In genomic region chr17:39199986-39200879, GRCh38 we compare ENCODE assay signal across 8 cellular contexts. TPM values are rescaled to one million over a fixed set of nuclear protein-coding genes. Genes with fewer than 3 reads are reported as not detected.
DNase-seq lines count a peak whose midpoint lies in the region; ATAC-seq and TF ChIP-seq lines count a peak whose summit lies in the region.

Gene RPL19 (plus strand): TSS chr17:39200283. CDS start chr17:39200345, 62 bp downstream.

- H3K9me3 Mint-ChIP-seq in CD4-positive, CD25-positive, alpha-beta regulatory T cell: no peaks in the 10 kb centered on the region
- H3K9me3 Mint-ChIP-seq in activated CD8-positive, alpha-beta T cell treated with anti-CD3 and anti-CD28 coated beads, Interleukin-2, amount 10 ng/mL, durations not matched to agents 7 days and 5 days (ENCODE audit: insufficient read depth): no peaks in the 10 kb centered on the region

- H3K27me3 Mint-ChIP-seq in CD4-positive, CD25-positive, alpha-beta regulatory T cell: peaks cover 7% of the 10 kb centered on the region
- H3K27me3 Mint-ChIP-seq in activated CD8-positive, alpha-beta T cell treated with anti-CD3 and anti-CD28 coated beads, Interleukin-2, amount 10 ng/mL, durations not matched to agents 7 days and 5 days (ENCODE audit: low read depth): no peaks in the 10 kb centered on the region

- peak; percentile 82 to 95 (median 93) for DNase-seq in CD4-positive, CD25-positive, alpha-beta regulatory T cell
- DNase-seq in HS-5 (ENCODE audit: low read depth) (peak; percentile 88), NK-92 (lab: John Stamatoyannopoulos, UW; ENCODE audit: unreplicated experiment) (peak; percentile 16), lower lobe of right lung (peak; percentile 93)
- DNase-seq in activated CD8-positive, alpha-beta T cell treated with anti-CD3 and anti-CD28 coated beads, Interleukin-2, amount 10 ng/mL, durations not matched to agents 7 days and 5 days: peak; percentile 94
- DNase-seq in effector CD4-positive, alpha-beta T cell: peak; percentile 78
- peak; percentile 71 to 72 (median 72) for DNase-seq in stimulated activated CD4-positive, alpha-beta T cell treated with anti-CD3 and anti-CD28 coated beads, TNF-alpha, amount 100 ng/mL, for 1 hour (ENCODE audit: low read depth in 3 of 3, low spot score in 1 of 3)

- H3K4me3 Mint-ChIP-seq in CD4-positive, CD25-positive, alpha-beta regulatory T cell: peak within 1 kb of the TSS; percentile 89 to 97 (median 95)
- H3K4me3 Mint-ChIP-seq in activated CD8-positive, alpha-beta T cell treated with anti-CD3 and anti-CD28 coated beads, Interleukin-2, amount 10 ng/mL, durations not matched to agents 7 days and 5 days: peak within 1 kb of the TSS; percentile 99

- intact Hi-C loops in lower lobe of right lung (cut with DNase I): no loop called here

- ATAC-seq in CD4-positive, CD25-positive, alpha-beta regulatory T cell (ENCODE audit: low read depth in 2 of 2): peak; percentile 78 to 79
- peak; percentile 56 for ATAC-seq in GM19455 (IDR thresholded peaks at IDR 0.05; ENCODE audit: unreplicated experiment)
- ATAC-seq in activated CD8-positive, alpha-beta T cell treated with anti-CD3 and anti-CD28 coated beads, Interleukin-2, amount 10 ng/mL, durations not matched to agents 7 days and 5 days: peak; percentile 73
- peak; percentile 81 to 83 for ATAC-seq in lower lobe of right lung

- peak within 1 kb of the TSS; percentile 98 to 100 (median 99) for H3K27ac Mint-ChIP-seq in CD4-positive, CD25-positive, alpha-beta regulatory T cell
- H3K27ac Mint-ChIP-seq in activated CD8-positive, alpha-beta T cell treated with anti-CD3 and anti-CD28 coated beads, Interleukin-2, amount 10 ng/mL, durations not matched to agents 7 days and 5 days: peak within 1 kb of the TSS; percentile 97

- no peaks in the 10 kb centered on the region for H3K9me3 ChIP-seq in CD4-positive, CD25-positive, alpha-beta regulatory T cell (ENCODE audit: control insufficient read depth in 2 of 2, low read length in 2 of 2)
- H3K9me3 ChIP-seq in lower lobe of right lung: no peaks in the 10 kb centered on the region

- POLR2A ChIA-PET in activated CD8-positive, alpha-beta T cell treated with anti-CD3 and anti-CD28 coated beads, Interleukin-2, amount 10 ng/mL, durations not matched to agents 7 days and 5 days (lab: Charles Lee): interaction anchor here (0.6 to 1.9 kb wide), 21 partner anchors 8 to 472 kb away, joined by 3 to 13 read pairs (median 4); partner anchors contain the start of genes CDK12, LASP1NB and RPL23

- H3K4me1 Mint-ChIP-seq in CD4-positive, CD25-positive, alpha-beta regulatory T cell: peaks cover 13 to 73% (median 36%) of the 10 kb centered on the region in 4 donors
- H3K4me1 Mint-ChIP-seq in activated CD8-positive, alpha-beta T cell treated with anti-CD3 and anti-CD28 coated beads, Interleukin-2, amount 10 ng/mL, durations not matched to agents 7 days and 5 days (ENCODE audit: low read depth): peaks cover 58% of the 10 kb centered on the region

- H3K27me3 ChIP-seq in CD4-positive, CD25-positive, alpha-beta regulatory T cell (ENCODE audit: control insufficient read depth, insufficient read depth, low read length): no peaks in the 10 kb centered on the region
- no peaks in the 10 kb centered on the region for H3K27me3 ChIP-seq in lower lobe of right lung (ENCODE audit: low read depth)

- peaks cover 25% of the 10 kb centered on the region for H3K36me3 Mint-ChIP-seq in CD4-positive, CD25-positive, alpha-beta regulatory T cell
- H3K36me3 Mint-ChIP-seq in activated CD8-positive, alpha-beta T cell treated with anti-CD3 and anti-CD28 coated beads, Interleukin-2, amount 10 ng/mL, durations not matched to agents 7 days and 5 days (ENCODE audit: low read depth): peaks cover 47% of the 10 kb centered on the region

- H3K36me3 ChIP-seq in CD4-positive, CD25-positive, alpha-beta regulatory T cell (ENCODE audit: control insufficient read depth, insufficient read depth, low read length): peaks cover 35% of the 10 kb centered on the region
- peaks cover 42% of the 10 kb centered on the region for H3K36me3 ChIP-seq in lower lobe of right lung

- no peak for TF ChIP-seq CTCF in lower lobe of right lung (IDR thresholded peaks at IDR 0.05)

- peaks cover 63% of the 10 kb centered on the region for H3K4me1 ChIP-seq in CD4-positive, CD25-positive, alpha-beta regulatory T cell (ENCODE audit: control insufficient read depth, insufficient read depth, low read length, poor library complexity, severe bottlenecking)
- H3K4me1 ChIP-seq in lower lobe of right lung: peaks cover 57% of the 10 kb centered on the region

- peak within 1 kb of the TSS; percentile 99 for H3K27ac ChIP-seq in CD4-positive, CD25-positive, alpha-beta regulatory T cell (ENCODE audit: insufficient read depth, low read length, poor library complexity, severe bottlenecking)
- peak within 1 kb of the TSS; percentile 99 for H3K27ac ChIP-seq in lower lobe of right lung

- H3K4me3 ChIP-seq in CD4-positive, CD25-positive, alpha-beta regulatory T cell (ENCODE audit: low read depth, low read length): peak within 1 kb of the TSS; percentile 99
- H3K4me3 ChIP-seq in lower lobe of right lung: peak within 1 kb of the TSS; percentile 100

- CTCF ChIA-PET in activated CD8-positive, alpha-beta T cell treated with anti-CD3 and anti-CD28 coated beads, Interleukin-2, amount 10 ng/mL, durations not matched to agents 7 days and 5 days (lab: Charles Lee): interaction anchor here (1.1 to 6.9 kb wide), 14 partner anchors 9 to 434 kb away, joined by 3 to 50 read pairs (median 9); no protein-coding TSS in a partner anchor

RNA-seq across cellular contexts. Expression of gene RPL19, which starts in this region (rescaled TPM):
- total RNA-seq in CD4-positive, CD25-positive, alpha-beta regulatory T cell: 2,336 TPM
- 1,000 to 10,000 TPM; 2,055 to 3,537 (median 2,931) TPM for polyA plus RNA-seq in CD4-positive, CD25-positive, alpha-beta regulatory T cell
- 1,000 to 10,000 TPM; 1,896 to 1,946 TPM for total RNA-seq in activated CD8-positive, alpha-beta T cell treated with anti-CD3 and anti-CD28 coated beads, Interleukin-2, amount 10 ng/mL, durations not matched to agents 7 days and 5 days
- total RNA-seq in lower lobe of right lung: 1,465 TPM

Comparison
In these comparisons a context has a peak if more than half of its experiments do, and no peak if none do; other contexts are left out.
1. Peak in every context shown above with its lines: DNase-seq, ATAC-seq, H3K4me3 ChIP-seq and H3K27ac ChIP-seq.
2. DNase-seq: peak in every context shown above with its lines; median percentile 94 in activated CD8-positive, alpha-beta T cell treated with anti-CD3 and anti-CD28 coated beads, Interleukin-2, amount 10 ng/mL, durations not matched to agents 7 days and 5 days; 93 in CD4-positive, CD25-positive, alpha-beta regulatory T cell; 93 in lower lobe of right lung; 88 in HS-5; 78 in effector CD4-positive, alpha-beta T cell; 72 in stimulated activated CD4-positive, alpha-beta T cell treated with anti-CD3 and anti-CD28 coated beads, TNF-alpha, amount 100 ng/mL, for 1 hour; 16 in NK-92.